ENCODE assay signal across 34 cellular contexts in the genomic region with DNA sequence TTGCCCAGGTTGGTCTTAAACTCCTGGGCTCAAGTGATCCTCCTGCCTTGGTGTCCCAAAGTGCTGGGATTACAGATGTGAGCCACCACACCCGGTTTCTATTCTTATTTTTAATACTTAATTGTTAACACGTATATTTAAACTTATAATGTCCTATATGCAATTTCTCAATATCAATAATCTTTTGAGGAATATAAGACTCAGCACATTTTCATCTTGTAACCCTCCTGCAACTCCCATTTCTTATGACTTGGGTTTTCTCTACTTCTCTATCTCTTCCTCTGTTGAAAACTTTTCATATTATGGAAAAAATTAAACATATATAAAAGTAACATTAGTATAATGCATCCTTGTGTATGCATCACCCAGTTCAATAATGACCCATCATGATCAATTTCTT.
"Had no signal": no experiment of that assay in that cellular context is flagged by ENCODE, and none has a peak within 500 bp of the region (broad histone marks: within the 10 kb centered on the region; RNA-seq: fewer than 3 reads in every experiment).

No MANE protein-coding gene starts in this region.

- H3K27me3 ChIP-seq: ascending aorta had no signal

- DNase-seq: activated B cell treated with CpG ODN at 0.5 μM for 24 hours; activated CD4-positive, alpha-beta memory T cell treated with anti-CD3 and anti-CD28 coated beads for 36 hours; activated CD4-positive, alpha-beta T cell treated with anti-CD3 and anti-CD28 coated beads for 4 hours; activated CD4-positive, alpha-beta T cell treated with anti-CD3 and anti-CD28 coated beads, Interleukin-2, amount 10 ng/mL, durations not matched to agents 24 days and 14 days; activated CD4-positive, alpha-beta T cell treated with anti-CD3 and anti-CD28 coated beads, Interleukin-2, amount 50 U/mL, for 1 hour; activated CD4-positive, alpha-beta T cell treated with anti-CD3 and anti-CD28 coated beads, Interleukin-2, amount 50 U/mL, for 4 hours; activated CD4-positive, CD25-positive, alpha-beta regulatory T cell treated with anti-CD3 and anti-CD28 coated beads, Interleukin-2, amount 50 U/mL, for 72 hours; activated CD8-positive, alpha-beta memory T cell treated with anti-CD3 and anti-CD28 coated beads, Interleukin-2, amount 50 U/mL, for 4 hours; activated CD8-positive, alpha-beta T cell treated with anti-CD3 and anti-CD28 coated beads for 36 hours; activated effector memory CD4-positive, alpha-beta T cell treated with anti-CD3 and anti-CD28 coated beads, Interleukin-2, amount 50 U/mL, for 16 hours; activated gamma-delta T cell treated with Interleukin-2 at 50 U/mL for 16 hours; activated naive CD4-positive, alpha-beta T cell; activated naive CD4-positive, alpha-beta T cell treated with anti-CD3 and anti-CD28 coated beads for 36 hours; activated naive CD4-positive, alpha-beta T cell treated with anti-CD3 and anti-CD28 coated beads, Interleukin-2, amount 50 U/mL, for 16 hours; activated naive CD8-positive, alpha-beta T cell treated with anti-CD3 and anti-CD28 coated beads, Interleukin-2, amount 10 ng/mL, durations not matched to agents 7 days and 5 days; activated naive CD8-positive, alpha-beta T cell treated with anti-CD3 and anti-CD28 coated beads, Interleukin-2, amount 50 U/mL, for 24 hours; activated T-cell treated with anti-CD3 and anti-CD28 coated beads for 4 hours; activated T-cell treated with anti-CD3 and anti-CD28 coated beads, Interleukin-2, amount 50 U/mL, for 1 hour; activated T-cell treated with anti-CD3 and anti-CD28 coated beads, Interleukin-2, amount 50 U/mL, for 4 hours; activated T-cell treated with anti-CD3 and anti-CD28 coated beads, Interleukin-2, amount 50 U/mL, for 72 hours; amygdala; anterior cingulate cortex; caudate nucleus; T-cell; T-helper 2 cell; T-helper 9 cell had no signal

- H3K27me3 Mint-ChIP-seq: activated B cell treated with CpG ODN at 0.5 μM for 24 hours; activated CD4-positive, alpha-beta memory T cell treated with anti-CD3 and anti-CD28 coated beads for 36 hours; activated CD4-positive, alpha-beta T cell treated with anti-CD3 and anti-CD28 coated beads, Interleukin-2, amount 10 ng/mL, durations not matched to agents 24 days and 14 days; activated CD8-positive, alpha-beta T cell treated with anti-CD3 and anti-CD28 coated beads for 36 hours; activated naive CD8-positive, alpha-beta T cell treated with anti-CD3 and anti-CD28 coated beads, Interleukin-2, amount 10 ng/mL, durations not matched to agents 7 days and 5 days; activated naive CD8-positive, alpha-beta T cell treated with anti-CD3 and anti-CD28 coated beads, Interleukin-2, amount 50 U/mL, for 24 hours; activated T-helper 17 cell treated with anti-CD3 and anti-CD28 coated beads, Interleukin-2, amount 50 U/mL, for 72 hours; T-cell had no signal

- H3K36me3 ChIP-seq: ascending aorta, cardiac muscle cell had no signal

- H3K4me1 Mint-ChIP-seq: brain had no signal

- ATAC-seq: activated CD8-positive, alpha-beta T cell treated with anti-CD3 and anti-CD28 coated beads for 36 hours; activated naive CD4-positive, alpha-beta T cell treated with anti-CD3 and anti-CD28 coated beads, Interleukin-2, amount 50 U/mL, for 72 hours; activated naive CD8-positive, alpha-beta T cell treated with anti-CD3 and anti-CD28 coated beads, Interleukin-2, amount 50 U/mL, for 24 hours; activated T-cell treated with anti-CD3 and anti-CD28 coated beads, Interleukin-2, amount 50 U/mL, for 4 hours; activated T-cell treated with anti-CD3 and anti-CD28 coated beads, Interleukin-2, amount 50 U/mL, for 72 hours; activated T-helper 17 cell treated with anti-CD3 and anti-CD28 coated beads, Interleukin-2, amount 50 U/mL, for 72 hours; T-cell had no signal

- H3K36me3 Mint-ChIP-seq: brain had no signal

- H3K4me1 ChIP-seq: ascending aorta had no signal

- H3K27ac Mint-ChIP-seq: activated CD4-positive, alpha-beta memory T cell treated with anti-CD3 and anti-CD28 coated beads for 36 hours; activated CD4-positive, alpha-beta T cell treated with anti-CD3 and anti-CD28 coated beads, Interleukin-2, amount 10 ng/mL, durations not matched to agents 24 days and 14 days; activated CD8-positive, alpha-beta T cell treated with anti-CD3 and anti-CD28 coated beads for 36 hours; activated naive CD4-positive, alpha-beta T cell treated with anti-CD3 and anti-CD28 coated beads for 36 hours; activated naive CD4-positive, alpha-beta T cell treated with anti-CD3 and anti-CD28 coated beads, Interleukin-2, amount 50 U/mL, for 72 hours; activated naive CD8-positive, alpha-beta T cell treated with anti-CD3 and anti-CD28 coated beads, Interleukin-2, amount 10 ng/mL, durations not matched to agents 7 days and 5 days; activated naive CD8-positive, alpha-beta T cell treated with anti-CD3 and anti-CD28 coated beads, Interleukin-2, amount 50 U/mL, for 24 hours; activated T-cell treated with anti-CD3 and anti-CD28 coated beads, Interleukin-2, amount 50 U/mL, for 72 hours; brain; T-cell; T-helper 2 cell treated with Interferon-gamma antibody and Interleukin-4, amounts not matched to agents 5 μg/mL and 100 μg/mL, for 36 hours had no signal

- H3K4me3 ChIP-seq: ascending aorta, cardiac muscle cell had no signal

- H3K9me3 Mint-ChIP-seq: activated CD4-positive, alpha-beta memory T cell treated with anti-CD3 and anti-CD28 coated beads for 36 hours; activated CD8-positive, alpha-beta T cell treated with anti-CD3 and anti-CD28 coated beads for 36 hours; activated naive CD4-positive, alpha-beta T cell treated with anti-CD3 and anti-CD28 coated beads, Interleukin-2, amount 50 U/mL, for 72 hours; activated T-cell treated with anti-CD3 and anti-CD28 coated beads, Interleukin-2, amount 50 U/mL, for 4 hours; activated T-helper 17 cell treated with anti-CD3 and anti-CD28 coated beads, Interleukin-2, amount 50 U/mL, for 72 hours; brain; T-cell had no signal

- H3K27ac ChIP-seq: ascending aorta, cardiac muscle cell, VCaP had no signal

- H3K9me3 ChIP-seq: ascending aorta had no signal

- H3K4me3 Mint-ChIP-seq: activated CD4-positive, alpha-beta memory T cell treated with anti-CD3 and anti-CD28 coated beads for 36 hours; activated CD4-positive, alpha-beta T cell treated with anti-CD3 and anti-CD28 coated beads, Interleukin-2, amount 10 ng/mL, durations not matched to agents 24 days and 14 days; activated CD8-positive, alpha-beta T cell treated with anti-CD3 and anti-CD28 coated beads for 36 hours; activated naive CD4-positive, alpha-beta T cell treated with anti-CD3 and anti-CD28 coated beads for 36 hours; activated naive CD8-positive, alpha-beta T cell treated with anti-CD3 and anti-CD28 coated beads, Interleukin-2, amount 10 ng/mL, durations not matched to agents 7 days and 5 days; activated naive CD8-positive, alpha-beta T cell treated with anti-CD3 and anti-CD28 coated beads, Interleukin-2, amount 50 U/mL, for 24 hours; activated T-cell treated with anti-CD3 and anti-CD28 coated beads, Interleukin-2, amount 50 U/mL, for 4 hours; activated T-cell treated with anti-CD3 and anti-CD28 coated beads, Interleukin-2, amount 50 U/mL, for 72 hours; activated T-helper 1 cell treated with anti-CD3 and anti-CD28 coated beads, Interleukin-12 subunit alpha, Interleukin-12 subunit beta, Interleukin-2, Interleukin-4 antibody, amounts not matched to agents 30 ng/mL and 10 ng/mL and 1 ng/mL, durations not matched to agents 14 hours and 24 hours and 36 hours; activated T-helper 17 cell treated with anti-CD3 and anti-CD28 coated beads, Interleukin-2, amount 50 U/mL, for 72 hours; brain; T-cell; T-helper 2 cell treated with Interferon-gamma antibody and Interleukin-4, amounts not matched to agents 5 μg/mL and 100 μg/mL, for 36 hours had no signal
